ENCODE assay signal across 1 cellular context in genomic region chr9:70901741-70902140, GRCh38.
TF ChIP-seq lines count a peak whose summit lies in the region.

No MANE protein-coding gene starts in this region.

TF ChIP-seq in SK-N-SH, 30 proteins besides CTCF, POLR2A, EP300 and RAD21 (continued from another document):
- TF ChIP-seq USF2 (IDR thresholded peaks at IDR 0.05; ENCODE audit: borderline replicate concordance, low read depth, low read length): no peak
- TF ChIP-seq NFIC (IDR thresholded peaks at IDR 0.05; ENCODE audit: borderline replicate concordance): no peak
- TF ChIP-seq TEAD4 (IDR thresholded peaks at IDR 0.05; ENCODE audit: borderline replicate concordance, insufficient read depth): no peak
- no peak for TF ChIP-seq CHD2 (IDR thresholded peaks at IDR 0.05; ENCODE audit: low read length, partially characterized antibody)
- no peak for TF ChIP-seq REST (IDR thresholded peaks at IDR 0.05; ENCODE audit: low read depth, low read length)
- TF ChIP-seq JUND (IDR thresholded peaks at IDR 0.05): no peak
- no peak for TF ChIP-seq MXI1 (IDR thresholded peaks at IDR 0.05; ENCODE audit: low read depth, low read length)
- TF ChIP-seq GABPA (IDR thresholded peaks at IDR 0.05; ENCODE audit: low read depth): no peak
- TF ChIP-seq ELF1 (IDR thresholded peaks at IDR 0.05): no peak
- no peak for TF ChIP-seq TAF1 (IDR thresholded peaks at IDR 0.05; ENCODE audit: borderline replicate concordance, low read depth, low read length)
- no peak for TF ChIP-seq MAX (IDR thresholded peaks at IDR 0.05; ENCODE audit: low read depth)
- TF ChIP-seq FOSL2 (IDR thresholded peaks at IDR 0.05; ENCODE audit: borderline replicate concordance, low read depth): no peak
- TF ChIP-seq SMC3 (IDR thresholded peaks at IDR 0.05; ENCODE audit: low read depth, low read length): no peak
